In genomic region chr12:133264173-133264572, GRCh38 we compare ENCODE assay signal across 20 cellular contexts. TPM values are rescaled to one million over a fixed set of nuclear protein-coding genes. Genes with fewer than 3 reads are reported as not detected.
DNase-seq lines count a peak whose midpoint lies in the region; ATAC-seq and TF ChIP-seq lines count a peak whose summit lies in the region.
"Had no signal": no experiment of that assay in that cellular context is flagged by ENCODE, and none has a peak within 500 bp of the region (broad histone marks: within the 10 kb centered on the region; RNA-seq: fewer than 3 reads in every experiment).

No MANE protein-coding gene starts in this region.

- H3K4me3 ChIP-seq in coronary artery (no peak overlapping the region), left lung (no peak overlapping the region)
- H3K4me3 ChIP-seq: A549; BLaER1 treated with 17β-estradiol and CSF1 and Interleukin-3, amounts not matched to agents 10 nM and 100 nM had no signal

- no peak for TF ChIP-seq CTCF in coronary artery (IDR thresholded peaks at IDR 0.05)
- TF ChIP-seq CTCF in left lung (IDR thresholded peaks at IDR 0.05), result no peak
- TF ChIP-seq CTCF in omental fat pad (IDR thresholded peaks at IDR 0.05), result no peak

- H3K4me1 ChIP-seq in left lung, result no peaks in the 10 kb centered on the region
- H3K4me1 ChIP-seq: A549; BE2C; BLaER1 treated with 17β-estradiol and CSF1 and Interleukin-3, amounts not matched to agents 10 nM and 100 nM had no signal

- H3K27ac ChIP-seq in coronary artery (no peak overlapping the region), left lung (no peak overlapping the region)
- H3K27ac ChIP-seq: A549; BLaER1 treated with 17β-estradiol and CSF1 and Interleukin-3, amounts not matched to agents 10 nM and 100 nM had no signal

- DNase-seq in D341Med (ENCODE audit: low spot score) (peak; percentile 4), coronary artery (ENCODE audit: low spot score) (peak; percentile 71), left lung (no peak), omental fat pad (ENCODE audit: low spot score) (no peak), NCI-H748 (lab: John Stamatoyannopoulos, UW; ENCODE audit: unreplicated experiment) (no peak)
- DNase-seq: 8988T; ACHN; AML-193; BE2C; CD4-positive, alpha-beta T cell; CD8-positive, alpha-beta memory T cell; DMS153; DND-41; H7; HCEC 1CT had no signal

- intact Hi-C loops in left lung (cut with DNase I), result no loop called here

- ATAC-seq in left lung (peak; percentile 21), omental fat pad (ENCODE audit: low FRiP score) (peak; percentile 59), HG02571 (IDR thresholded peaks at IDR 0.05; ENCODE audit: unreplicated experiment) (no peak), HG03045 (IDR thresholded peaks at IDR 0.05; ENCODE audit: unreplicated experiment) (no peak)
- ATAC-seq: A549 had no signal

- H3K9me3 ChIP-seq in left lung, result no peaks in the 10 kb centered on the region
- H3K9me3 ChIP-seq: A549, BE2C had no signal

- no peaks in the 10 kb centered on the region for H3K27me3 ChIP-seq in left lung
- H3K27me3 ChIP-seq: BE2C; BLaER1 treated with 17β-estradiol and CSF1 and Interleukin-3, amounts not matched to agents 10 nM and 100 nM had no signal

- no peaks in the 10 kb centered on the region for H3K36me3 ChIP-seq in left lung
- H3K36me3 ChIP-seq: BE2C; BLaER1 treated with 17β-estradiol and CSF1 and Interleukin-3, amounts not matched to agents 10 nM and 100 nM had no signal

RNA-seq across cellular contexts. Expression of gene ANHX, which starts 28.5 kb away (rescaled TPM):
- total RNA-seq in left lung, result not detected
- not detected for total RNA-seq in omental fat pad
- total RNA-seq: CD4-positive, alpha-beta T cell; CD8-positive, alpha-beta memory T cell; H1; H7 had no signal

Comparison
In these comparisons a context has a peak if more than half of its experiments do, and no peak if none do; other contexts are left out.
1. DNase-seq: peak in D341Med (single experiment) and coronary artery (single experiment); none in left lung (0 of 2), omental fat pad (single experiment) and NCI-H748 (single experiment).
2. ATAC-seq: peak in left lung (single experiment) and omental fat pad (single experiment); none in HG02571 (single experiment) and HG03045 (single experiment).